Comparison of ENCODE assay signal across 25 cellular contexts in genomic region chr19:5613466-5613865, GRCh38. TPM values are rescaled to one million over a fixed set of nuclear protein-coding genes. Genes with fewer than 3 reads are reported as not detected.
DNase-seq lines count a peak whose midpoint lies in the region; ATAC-seq, FAIRE-seq and TF ChIP-seq lines count a peak whose summit lies in the region.
"Had no signal": no experiment of that assay in that cellular context is flagged by ENCODE, and none has a peak within 500 bp of the region (broad histone marks: within the 10 kb centered on the region; RNA-seq: fewer than 3 reads in every experiment).

No MANE protein-coding gene starts in this region.

- H3K4me2 ChIP-seq in GM12878 (ENCODE audit: control insufficient read depth, insufficient read depth) = no peak overlapping the region
- H3K4me2 ChIP-seq: GM23338 had no signal

- no peak overlapping the region for H3K27ac ChIP-seq in GM12878 (ENCODE audit: control insufficient read depth, insufficient read depth)
- no peak overlapping the region for H3K27ac ChIP-seq in sigmoid colon

- H3K9me3 ChIP-seq in GM12878 (replicated peaks; ENCODE audit: control insufficient read depth, insufficient read depth, low read length) (no peaks in the 10 kb centered on the region), sigmoid colon (no peaks in the 10 kb centered on the region)
- H3K9me3 ChIP-seq: BE2C had no signal

- POLR2A ChIA-PET in GM12878 (lab: Charles Lee) = no interaction called here

- no peak for ATAC-seq in activated naive CD4-positive, alpha-beta T cell treated with anti-CD3 and anti-CD28 coated beads, Interleukin-2, amount 50 U/mL, for 72 hours
- ATAC-seq in GM12878 = no peak
- ATAC-seq: GM23338 had no signal

- WGBS in GM12878 (ENCODE audit: insufficient coverage, insufficient replicate concordance, low lambda C conversion rate, missing lambda C conversion rate) = 93% methylated on average over 8 of the region's 8 CpGs
- 93 to 96% methylated on average over 8 of the region's 8 CpGs for WGBS in sigmoid colon, 2 donors

- 0 out of 2 replicates have a peak, but pooled peaks have one; percentile 25 for TF ChIP-seq POLR2A in GM12878 (IDR thresholded peaks at IDR 0.05; ENCODE audit: low read depth, low read length)
- no peak for TF ChIP-seq POLR2A in sigmoid colon (IDR thresholded peaks at IDR 0.05)

- no peak overlapping the region for H2AFZ ChIP-seq in GM12878 (ENCODE audit: control insufficient read depth, low read depth, low read length)
- H2AFZ ChIP-seq: GM23338 had no signal

- RAD21 ChIA-PET in GM12878 (lab: Charles Lee; ENCODE audit: unreplicated experiment) = no interaction called here

- no peak for DNase-seq in activated naive CD4-positive, alpha-beta T cell treated with anti-CD3 and anti-CD28 coated beads, Interleukin-2, amount 50 U/mL, for 72 hours (ENCODE audit: low spot score in 2 of 2)
- DNase-seq in activated naive CD4-positive, alpha-beta T cell treated with Interleukin-2 at 50 U/mL for 16 hours = no peak
- DNase-seq in GM12878 (ENCODE audit: low read depth, low spot score) (no peak), sigmoid colon (peak; percentile 53), KG1 (lab: John Stamatoyannopoulos, UW) (no peak), T-helper 1 cell (no peak), NCI-H82 (lab: John Stamatoyannopoulos, UW) (no peak)
- DNase-seq: ACHN; BE2C; C1 segment of cervical spinal cord; CD4-positive, CD25-positive, alpha-beta regulatory T cell; CD8-positive, alpha-beta memory T cell; COR-L47; DMS 273 treated with DMSO at 0.1 percent for 48 hours; DMS53; DND-41; EL; HCEC 1CT had no signal

- in situ Hi-C loops in GM12878 (cut with MboI) = no loop called here

- intact Hi-C loops in GM12878 (cut with micrococcal nuclease; ENCODE audit: unreplicated experiment) (no loop called here), sigmoid colon (cut with DNase I) (no loop called here)

- H3K27me3 ChIP-seq in GM12878 (replicated peaks in 1 of 2; ENCODE audit: control insufficient read depth in 2 of 2, insufficient read depth in 2 of 2, low read length in 1 of 2) = no peaks in the 10 kb centered on the region
- H3K27me3 ChIP-seq in sigmoid colon = no peaks in the 10 kb centered on the region
- H3K27me3 ChIP-seq: BE2C had no signal

- FAIRE-seq in GM12878 (lab: Jason Lieb, UNC) = no peak
- FAIRE-seq: A204.1, GM12892, GM18507, H54 had no signal

- TF ChIP-seq EP300 in GM12878 (IDR thresholded peaks at IDR 0.05; ENCODE audit: borderline replicate concordance in 1 of 2, control insufficient read depth in 1 of 2, low read depth in 2 of 2, low read length in 2 of 2) = no peak
- no peak for TF ChIP-seq EP300 in sigmoid colon (IDR thresholded peaks at IDR 0.05)

- no peaks in the 10 kb centered on the region for H3K9me3 Mint-ChIP-seq in activated naive CD4-positive, alpha-beta T cell treated with anti-CD3 and anti-CD28 coated beads, Interleukin-2, amount 50 U/mL, for 72 hours
- H3K9me3 Mint-ChIP-seq: CD4-positive, CD25-positive, alpha-beta regulatory T cell; CD8-positive, alpha-beta memory T cell; GM23338 had no signal

- no peak overlapping the region for H3K9ac ChIP-seq in GM12878 (ENCODE audit: control insufficient read depth, insufficient read depth, low read length)

- CTCF ChIA-PET in GM12878 (lab: Yijun Ruan, JAX) = no interaction called here

- no TSS peak for BruUV-seq in GM12878 (replicated peaks; lab: Mats Ljungman, UMichigan)

- H3K4me1 ChIP-seq in GM12878 (ENCODE audit: control insufficient read depth, insufficient read depth, low read length) = no peaks in the 10 kb centered on the region
- peaks cover 0 to 9% (median 1%) of the 10 kb centered on the region in 4 donors for H3K4me1 ChIP-seq in sigmoid colon
- H3K4me1 ChIP-seq: BE2C had no signal

- H4K20me1 ChIP-seq in GM12878 (ENCODE audit: control insufficient read depth, insufficient read depth) = no peaks in the 10 kb centered on the region

- H3K4me3 ChIP-seq in GM12878 = no peak overlapping the region
- no peak overlapping the region for H3K4me3 ChIP-seq in sigmoid colon
- H3K4me3 ChIP-seq: GM23338 had no signal

- peaks cover 13% of the 10 kb centered on the region for H3K79me2 ChIP-seq in GM12878 (ENCODE audit: control insufficient read depth, insufficient read depth, low read length)

- peak overlapping the region; percentile 35 to 72 for H3K27ac Mint-ChIP-seq in activated naive CD4-positive, alpha-beta T cell treated with anti-CD3 and anti-CD28 coated beads, Interleukin-2, amount 50 U/mL, for 72 hours
- H3K27ac Mint-ChIP-seq: CD4-positive, CD25-positive, alpha-beta regulatory T cell; GM23338 had no signal

- H3K36me3 ChIP-seq in GM12878 (ENCODE audit: control insufficient read depth in 2 of 2, insufficient read depth in 2 of 2, low read length in 1 of 2) = peaks cover 22 to 44% of the 10 kb centered on the region in 2 experiments
- peaks cover 54 to 90% (median 70%) of the 10 kb centered on the region in 4 donors for H3K36me3 ChIP-seq in sigmoid colon

- TF ChIP-seq CTCF in GM12878 (IDR thresholded peaks at IDR 0.05 in 2 of 3, conservative IDR thresholded peaks at IDR 0.05 in 1 of 3; ENCODE audit: control insufficient read depth in 2 of 3, extremely low read depth in 1 of 3, insufficient read depth in 1 of 3, low read depth in 3 of 3, low read length in 3 of 3) = no peak
- no peak for TF ChIP-seq CTCF in sigmoid colon (IDR thresholded peaks at IDR 0.05)

- peaks cover 31 to 35% of the 10 kb centered on the region in 2 donors for H3K36me3 Mint-ChIP-seq in activated naive CD4-positive, alpha-beta T cell treated with anti-CD3 and anti-CD28 coated beads, Interleukin-2, amount 50 U/mL, for 72 hours

- SMC1A ChIA-PET in GM12878 (lab: Charles Lee; ENCODE audit: uncharacterized antibody, unreplicated experiment) = no interaction called here

- no peak for TF ChIP-seq RAD21 in GM12878 (IDR thresholded peaks at IDR 0.05; ENCODE audit: insufficient read depth, low read depth, low read length)

RNA-seq across cellular contexts. Expression of gene SAFB2, which starts 9.1 kb away (rescaled TPM):
- 100 to 1,000 TPM; 107 to 233 TPM for total RNA-seq in activated naive CD4-positive, alpha-beta T cell treated with anti-CD3 and anti-CD28 coated beads, Interleukin-2, amount 50 U/mL, for 72 hours
- total RNA-seq in GM12878 (2013; cell fraction: nucleolus; rRNA removed) = 316 and 336 TPM in 2 replicates
- 30.3 and 36.3 TPM in 2 replicates for total RNA-seq in GM12878 (2014; rRNA removed)
- total RNA-seq in GM12878 (2014; rRNA removed; fragmentation: Illumina TruSeq; extraction: Trizol) = 33.3 and 34.5 TPM in 2 replicates
- total RNA-seq in GM12878 (2021) = 78.3 and 89.2 TPM in 2 replicates
- polyA plus RNA-seq in GM12878 (2011; ENCODE audit: low read depth) = 26.4 TPM
- polyA plus RNA-seq in GM12878 (2011; rRNA removed) = 26.5 and 27.7 TPM in 2 replicates
- polyA plus RNA-seq in GM12878 (2011; cell fraction: cytosol; rRNA removed) = 17.6 and 31.8 TPM in 2 replicates
- 182 and 211 TPM in 2 replicates for polyA plus RNA-seq in GM12878 (2011; cell fraction: nucleus; rRNA removed)
- 45.0 and 45.5 TPM in 2 replicates for polyA plus RNA-seq in GM12878 (2012)
- polyA plus RNA-seq in GM12878 (2014; fragmentation: Illumina TruSeq; extraction: Trizol) = 49.6 and 53.2 TPM in 2 replicates
- polyA plus RNA-seq in GM12878 (2014; fragmentation: Nextera tagmentation; extraction: Ambion mirVana) = 10 to 100 TPM in 1 of 2 experiments, 1 to 10 TPM in 1; 4.5 to 24.6 TPM
- 52.7 and 57.8 TPM in 2 replicates for polyA plus RNA-seq in GM12878 (2014; rRNA removed)
- polyA plus RNA-seq in GM12878 (2016; fragmentation: Nextera tagmentation; extraction: Ambion mirVana) = 10 to 100 TPM; 70.0 to 74.1 TPM
- polyA minus RNA-seq in GM12878 (2011; rRNA and poly(A)+ RNA removed) = 32.6 and 38.3 TPM in 2 replicates
- 9.8 and 15.9 TPM in 2 replicates for polyA minus RNA-seq in GM12878 (2011; cell fraction: cytosol; rRNA and poly(A)+ RNA removed)
- 47.8 and 77.2 TPM in 2 replicates for polyA minus RNA-seq in GM12878 (2011; cell fraction: nucleus; rRNA and poly(A)+ RNA removed)
- 10 to 100 TPM; 22.8 to 80.0 (median 38.1) TPM for total RNA-seq in sigmoid colon
- 10 to 100 TPM; 22.2 to 58.8 (median 24.3) TPM for polyA plus RNA-seq in sigmoid colon

RNA-seq across cellular contexts. Expression of gene SAFB, which starts 9.4 kb away (rescaled TPM):
- 100 to 1,000 TPM; 127 to 154 TPM for total RNA-seq in activated naive CD4-positive, alpha-beta T cell treated with anti-CD3 and anti-CD28 coated beads, Interleukin-2, amount 50 U/mL, for 72 hours
- total RNA-seq in GM12878 (2013; cell fraction: nucleolus; rRNA removed) = 316 and 319 TPM in 2 replicates
- total RNA-seq in GM12878 (2014; rRNA removed) (45.0 and 55.9 TPM in 2 replicates), GM12878 (2014; rRNA removed; fragmentation: Illumina TruSeq; extraction: Trizol) (49.2 and 53.0 TPM in 2 replicates), GM12878 (2021) (110 and 122 TPM in 2 replicates), sigmoid colon (10 to 100 TPM; 48.9 to 75.9 (median 60.4) TPM)
- polyA plus RNA-seq in GM12878 (2011; ENCODE audit: low read depth) = 25.5 TPM
- polyA plus RNA-seq in GM12878 (2011; rRNA removed) (54.9 and 62.1 TPM in 2 replicates), GM12878 (2014; fragmentation: Illumina TruSeq; extraction: Trizol) (66.6 and 70.3 TPM in 2 replicates), GM12878 (2014; fragmentation: Nextera tagmentation; extraction: Ambion mirVana) (1 to 10 TPM; 1.6 to 2.9 TPM), GM12878 (2014; rRNA removed) (114 and 122 TPM in 2 replicates), GM12878 (2016; fragmentation: Nextera tagmentation; extraction: Ambion mirVana) (100 to 1,000 TPM; 126 to 131 TPM), sigmoid colon (10 to 100 TPM; 25.7 to 64.1 (median 30.6) TPM)
- 58.3 and 103 TPM in 2 replicates for polyA plus RNA-seq in GM12878 (2011; cell fraction: cytosol; rRNA removed)
- 206 and 327 TPM in 2 replicates for polyA plus RNA-seq in GM12878 (2011; cell fraction: nucleus; rRNA removed)
- polyA plus RNA-seq in GM12878 (2012) = 61.7 and 61.9 TPM in 2 replicates
- 21.7 and 34.3 TPM in 2 replicates for polyA minus RNA-seq in GM12878 (2011; rRNA and poly(A)+ RNA removed)
- 27.4 and 29.1 TPM in 2 replicates for polyA minus RNA-seq in GM12878 (2011; cell fraction: cytosol; rRNA and poly(A)+ RNA removed)
- 67.8 and 87.7 TPM in 2 replicates for polyA minus RNA-seq in GM12878 (2011; cell fraction: nucleus; rRNA and poly(A)+ RNA removed)

RNA-seq across cellular contexts. Expression of gene TINCR, which starts 45.7 kb away (rescaled TPM):
- 1 to 10 TPM in 1 of 2 donors, under 1 TPM in 1; 0.82 to 1.7 TPM for total RNA-seq in activated naive CD4-positive, alpha-beta T cell treated with anti-CD3 and anti-CD28 coated beads, Interleukin-2, amount 50 U/mL, for 72 hours
- 1.2 and 3.6 TPM in 2 replicates for total RNA-seq in GM12878 (2013; cell fraction: nucleolus; rRNA removed)
- total RNA-seq in GM12878 (2014; rRNA removed) (0.06 TPM in 1 of 2 replicates, not detected in the other), GM12878 (2014; rRNA removed; fragmentation: Illumina TruSeq; extraction: Trizol) (0.23 TPM in 1 of 2 replicates, not detected in the other), GM12878 (2021) (0.16 and 0.36 TPM in 2 replicates), sigmoid colon (under 1 TPM in 3 of 4 donors, not detected in 1; 0.33 to 0.55 (median 0.41) TPM)
- 0.33 TPM for polyA plus RNA-seq in GM12878 (2011; ENCODE audit: low read depth)
- polyA plus RNA-seq in GM12878 (2011; rRNA removed) (0.06 and 0.27 TPM in 2 replicates), GM12878 (2014; fragmentation: Illumina TruSeq; extraction: Trizol) (0.08 and 0.10 TPM in 2 replicates), GM12878 (2014; fragmentation: Nextera tagmentation; extraction: Ambion mirVana) (under 1 TPM in 1 of 2 experiments, not detected in 1; 0.02 TPM), GM12878 (2014; rRNA removed) (0.05 and 0.14 TPM in 2 replicates), GM12878 (2016; fragmentation: Nextera tagmentation; extraction: Ambion mirVana) (under 1 TPM in 1 of 2 experiments, not detected in 1; 0.05 TPM), sigmoid colon (10 to 100 TPM in 2 of 3 donors, 1 to 10 TPM in 1; 2.8 to 27.5 (median 12.0) TPM)
- polyA plus RNA-seq in GM12878 (2011; cell fraction: cytosol; rRNA removed) = 0.22 and 0.25 TPM in 2 replicates
- 1.1 and 1.2 TPM in 2 replicates for polyA plus RNA-seq in GM12878 (2011; cell fraction: nucleus; rRNA removed)
- polyA plus RNA-seq in GM12878 (2012) = 0.56 and 0.65 TPM in 2 replicates
- 0.10 and 0.22 TPM in 2 replicates for polyA minus RNA-seq in GM12878 (2011; rRNA and poly(A)+ RNA removed)
- not detected in 2 replicates for polyA minus RNA-seq in GM12878 (2011; cell fraction: cytosol; rRNA and poly(A)+ RNA removed)
- polyA minus RNA-seq in GM12878 (2011; cell fraction: nucleus; rRNA and poly(A)+ RNA removed) = 0.12 TPM in 1 of 2 replicates, not detected in the other
- total RNA-seq: G401, HT-29 had no signal
- polyA plus RNA-seq: CD4-positive, CD25-positive, alpha-beta regulatory T cell had no signal
